Comparison of ENCODE assay signal across 1 cellular context in genomic region chr16:9090960-9091866, GRCh38.
A peak's percentile ranks its signal among the peaks of the same experiment; 100 is the strongest.
TF ChIP-seq lines count a peak whose summit lies in the region.

Gene HAPSTR1, plus strand, starts transcription at chr16:9091644. Its CDS starts 401 bp downstream, at chr16:9092045.

TF ChIP-seq in HepG2, 621 proteins besides CTCF, POLR2A, EP300 and RAD21 (continued from another document and continues in another):
- TF ChIP-seq HBP1 (CRISPR knock-in tag; IDR thresholded peaks at IDR 0.05; ENCODE audit: low read depth) (peak; percentile 83), IRF1 (CRISPR knock-in tag; IDR thresholded peaks at IDR 0.05; ENCODE audit: low read depth) (no peak; the same call in 1 of the 2 replicates), TSC22D2 (CRISPR knock-in tag; IDR thresholded peaks at IDR 0.05; ENCODE audit: borderline replicate concordance) (peak; percentile 93), ZNF180 (CRISPR knock-in tag; IDR thresholded peaks at IDR 0.05; ENCODE audit: borderline replicate concordance, low read depth) (no peak), ZNF414 (CRISPR knock-in tag; IDR thresholded peaks at IDR 0.05) (peak; percentile 76), ZXDC (CRISPR knock-in tag; IDR thresholded peaks at IDR 0.05) (peak; percentile 90), ZNF639 (CRISPR knock-in tag; conservative IDR thresholded peaks at IDR 0.05) (peak; percentile 62), STAT5B (CRISPR knock-in tag; IDR thresholded peaks at IDR 0.05) (peak; percentile 84; the same call in 1 of the 2 replicates), THAP11 (CRISPR knock-in tag; IDR thresholded peaks at IDR 0.05) (peak; percentile 80), ZNF33A (CRISPR knock-in tag; IDR thresholded peaks at IDR 0.05; ENCODE audit: borderline replicate concordance) (no peak), DMTF1 (CRISPR knock-in tag; IDR thresholded peaks at IDR 0.05) (peak; percentile 85; the same call in 1 of the 2 replicates), ZBTB2 (CRISPR knock-in tag; IDR thresholded peaks at IDR 0.05; ENCODE audit: low read depth) (peak; percentile 51; the same call in 1 of the 2 replicates), ZNF619 (CRISPR knock-in tag; IDR thresholded peaks at IDR 0.05) (peak; percentile 17; the same call in 1 of the 2 replicates), ZBED4 (CRISPR knock-in tag; IDR thresholded peaks at IDR 0.05; ENCODE audit: borderline replicate concordance) (no peak), NCOA5 (CRISPR knock-in tag; IDR thresholded peaks at IDR 0.05) (no peak), AKAP8 (CRISPR knock-in tag; IDR thresholded peaks at IDR 0.05) (peak; percentile 91; the same call in 1 of the 2 replicates), ISL2 (CRISPR knock-in tag; IDR thresholded peaks at IDR 0.05) (no peak; the same call in 1 of the 2 replicates), ZNF275 (CRISPR knock-in tag; IDR thresholded peaks at IDR 0.05; ENCODE audit: borderline replicate concordance) (peak; percentile 75; the same call in 1 of the 2 replicates), ZUFSP (CRISPR knock-in tag; IDR thresholded peaks at IDR 0.05; ENCODE audit: borderline replicate concordance) (no peak), JUND (CRISPR knock-in tag; IDR thresholded peaks at IDR 0.05) (no peak), ARHGAP35 (CRISPR knock-in tag; IDR thresholded peaks at IDR 0.05; ENCODE audit: borderline replicate concordance) (peak; percentile 20), ZNF496 (CRISPR knock-in tag; IDR thresholded peaks at IDR 0.05; ENCODE audit: insufficient replicate concordance) (no peak), ZNF768 (CRISPR knock-in tag; IDR thresholded peaks at IDR 0.05) (peak; percentile 82), ZFP36L2 (CRISPR knock-in tag; IDR thresholded peaks at IDR 0.05) (no peak), PAWR (CRISPR knock-in tag; IDR thresholded peaks at IDR 0.05; ENCODE audit: borderline replicate concordance) (no peak), PLSCR1 (CRISPR knock-in tag; IDR thresholded peaks at IDR 0.05; ENCODE audit: borderline replicate concordance) (no peak), TRIM22 (IDR thresholded peaks at IDR 0.05) (no peak), ZNF614 (CRISPR knock-in tag; IDR thresholded peaks at IDR 0.05; ENCODE audit: borderline replicate concordance) (peak; percentile 28; the same call in 1 of the 2 replicates), SMAD9 (CRISPR knock-in tag; IDR thresholded peaks at IDR 0.05) (peak; percentile 95; the same call in 1 of the 2 replicates), MTF1 (CRISPR knock-in tag; IDR thresholded peaks at IDR 0.05) (no peak; the same call in 1 of the 2 replicates), ZNF790 (CRISPR knock-in tag; IDR thresholded peaks at IDR 0.05; ENCODE audit: borderline replicate concordance) (no peak; the same call in 1 of the 2 replicates), MYC (CRISPR knock-in tag; IDR thresholded peaks at IDR 0.05; ENCODE audit: borderline replicate concordance) (peak; percentile 77), REPIN1 (CRISPR knock-in tag; IDR thresholded peaks at IDR 0.05; ENCODE audit: borderline replicate concordance, low read depth) (peak; percentile 78), SALL1 (CRISPR knock-in tag; IDR thresholded peaks at IDR 0.05) (peak; percentile 81)
